1 cellular context compared by ENCODE assay signal in the genomic region with DNA sequence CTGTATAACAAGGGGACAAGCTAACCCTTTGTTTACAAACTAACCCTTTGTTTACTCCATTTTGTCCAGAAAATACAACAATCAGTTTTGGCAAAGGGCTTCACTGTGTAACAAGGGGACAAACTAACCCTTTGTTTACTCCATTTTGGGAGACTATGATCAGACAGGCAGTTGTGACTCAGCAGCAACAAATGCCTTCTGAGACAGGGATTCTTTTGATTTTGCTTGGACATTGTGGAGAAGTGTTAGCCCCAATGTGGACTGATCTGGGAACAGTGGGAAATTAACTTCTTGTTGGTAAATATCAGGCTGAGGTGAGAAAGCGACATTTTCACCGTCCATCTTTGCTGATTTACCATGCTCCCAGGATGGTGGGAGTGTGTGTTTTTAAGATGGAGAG.
TF ChIP-seq lines count a peak whose summit lies in the region.

No MANE protein-coding gene starts in this region.

TF ChIP-seq in HCT116, 20 proteins besides CTCF, POLR2A, EP300 and RAD21 (continued from another document):
- no peak for TF ChIP-seq YY1 (IDR thresholded peaks at IDR 0.05; ENCODE audit: extremely low read depth, insufficient replicate concordance, low read depth, low read length)
- TF ChIP-seq TCF7L2 (IDR thresholded peaks at IDR 0.05; ENCODE audit: borderline replicate concordance, extremely low read depth, insufficient read depth, insufficient read length) = no peak
- TF ChIP-seq EGR1 (IDR thresholded peaks at IDR 0.05; ENCODE audit: low read depth) = no peak
- no peak for TF ChIP-seq ELF1 (IDR thresholded peaks at IDR 0.05; ENCODE audit: borderline replicate concordance, low read depth)
- TF ChIP-seq SRF (IDR thresholded peaks at IDR 0.05; ENCODE audit: low read depth) = no peak
- TF ChIP-seq EZH2 (IDR thresholded peaks at IDR 0.05) = no peak
- no peak for TF ChIP-seq EZH2phosphoT487 (IDR thresholded peaks at IDR 0.05; ENCODE audit: borderline replicate concordance)
- no peak for TF ChIP-seq SP1 (IDR thresholded peaks at IDR 0.05; ENCODE audit: low read depth)
- TF ChIP-seq ZNF274 (IDR thresholded peaks at IDR 0.05; ENCODE audit: low read depth, low read length) = no peak
- TF ChIP-seq, protein P1, sequence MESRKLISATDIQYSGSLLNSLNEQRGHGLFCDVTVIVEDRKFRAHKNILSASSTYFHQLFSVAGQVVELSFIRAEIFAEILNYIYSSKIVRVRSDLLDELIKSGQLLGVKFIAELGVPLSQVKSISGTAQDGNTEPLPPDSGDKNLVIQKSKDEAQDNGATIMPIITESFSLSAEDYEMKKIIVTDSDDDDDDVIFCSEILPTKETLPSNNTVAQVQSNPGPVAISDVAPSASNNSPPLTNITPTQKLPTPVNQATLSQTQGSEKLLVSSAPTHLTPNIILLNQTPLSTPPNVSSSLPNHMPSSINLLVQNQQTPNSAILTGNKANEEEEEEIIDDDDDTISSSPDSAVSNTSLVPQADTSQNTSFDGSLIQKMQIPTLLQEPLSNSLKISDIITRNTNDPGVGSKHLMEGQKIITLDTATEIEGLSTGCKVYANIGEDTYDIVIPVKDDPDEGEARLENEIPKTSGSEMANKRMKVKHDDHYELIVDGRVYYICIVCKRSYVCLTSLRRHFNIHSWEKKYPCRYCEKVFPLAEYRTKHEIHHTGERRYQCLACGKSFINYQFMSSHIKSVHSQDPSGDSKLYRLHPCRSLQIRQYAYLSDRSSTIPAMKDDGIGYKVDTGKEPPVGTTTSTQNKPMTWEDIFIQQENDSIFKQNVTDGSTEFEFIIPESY (IDR thresholded peaks at IDR 0.05; ENCODE audit: extremely low read depth, insufficient replicate concordance, low read length) = no peak
- TF ChIP-seq FOSL1 (IDR thresholded peaks at IDR 0.05; ENCODE audit: low read depth) = no peak
- TF ChIP-seq POLR2AphosphoS5 (IDR thresholded peaks at IDR 0.05; ENCODE audit: low read depth, low read length) = no peak
